7 cellular contexts compared by ENCODE assay signal in the genomic region with DNA sequence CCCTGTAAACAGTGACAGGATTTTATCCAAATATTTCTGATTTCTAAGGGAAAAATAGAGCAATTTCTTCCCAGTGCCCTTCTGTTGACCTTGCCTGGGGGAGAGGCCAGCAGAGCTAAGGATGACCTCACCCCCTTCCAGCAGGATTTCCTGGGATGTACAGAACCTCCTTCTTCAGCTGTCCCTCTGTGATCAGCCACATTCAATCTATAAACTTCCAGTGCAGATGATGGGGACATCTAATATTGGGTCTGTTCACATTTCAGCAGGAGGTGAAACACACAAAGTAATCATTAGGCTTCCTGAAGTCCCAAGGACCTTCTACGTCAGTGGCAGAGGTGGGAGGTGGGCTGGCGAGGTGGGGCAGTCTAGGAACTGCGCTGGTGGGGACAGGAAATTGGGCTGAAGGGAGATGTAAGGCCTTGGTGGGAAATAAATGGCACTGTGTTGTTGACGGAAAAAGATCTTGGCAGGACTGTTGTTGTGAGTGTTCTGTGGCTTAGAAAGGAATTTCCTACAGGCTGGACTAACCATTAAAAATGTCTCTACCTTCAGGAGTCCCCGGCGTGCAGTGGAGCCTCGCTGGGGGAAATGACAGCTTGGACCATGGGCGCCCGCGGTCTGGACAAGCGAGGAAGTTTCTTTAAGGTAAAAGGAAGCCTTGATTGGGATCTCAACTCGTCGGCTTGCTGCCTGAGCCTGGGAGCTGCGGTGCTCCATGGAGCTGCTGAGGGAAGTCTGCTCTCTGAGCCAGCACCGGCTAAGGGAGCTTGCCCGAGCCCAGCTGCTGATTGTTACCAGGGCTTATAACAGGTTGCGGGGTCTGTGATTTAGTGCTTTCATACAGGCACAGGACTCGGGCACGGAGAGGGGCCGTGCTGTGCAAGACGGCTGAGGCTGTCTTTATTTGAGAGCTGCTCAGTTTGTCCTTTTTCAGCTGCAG.
DNase-seq lines count a peak whose midpoint lies in the region; ATAC-seq, FAIRE-seq and TF ChIP-seq lines count a peak whose summit lies in the region.

No MANE protein-coding gene starts in this region.

- H3K36me3 ChIP-seq in H1 (ENCODE audit: control insufficient read depth in 2 of 4, insufficient read depth in 4 of 4, low read length in 3 of 4): no peaks in the 10 kb centered on the region

- H2BK15ac ChIP-seq in H1 (ENCODE audit: low read length): no peak overlapping the region

- H3K23me2 ChIP-seq in H1 (ENCODE audit: low read depth, low read length): 0 out of 2 replicates have a peak, but pooled peaks cover 3% of the 10 kb centered on the region

- TF ChIP-seq EP300 in H1 (IDR thresholded peaks at IDR 0.05; ENCODE audit: borderline replicate concordance in 1 of 2, low read depth in 2 of 2, low read length in 2 of 2): no peak

- TF ChIP-seq POLR2A in H1 (IDR thresholded peaks at IDR 0.05; ENCODE audit: control extremely low read depth in 1 of 2, low read depth in 2 of 2, low read length in 2 of 2): no peak

- no peak overlapping the region for H2BK12ac ChIP-seq in H1 (ENCODE audit: low read depth, low read length)

- H3K4me3 ChIP-seq in H1 (ENCODE audit: extremely low read depth in 1 of 4, insufficient read depth in 2 of 4, low read depth in 3 of 4, low read length in 4 of 4): no peak overlapping the region

- H2BK20ac ChIP-seq in H1 (ENCODE audit: low read length): no peak overlapping the region

- peaks cover 32% of the 10 kb centered on the region for H3K36me3 Mint-ChIP-seq in mesothelial cell of epicardium
- no peaks in the 10 kb centered on the region for H3K36me3 Mint-ChIP-seq in naive thymus-derived CD8-positive, alpha-beta T cell

- H3K4me3 Mint-ChIP-seq in mesothelial cell of epicardium: peak overlapping the region; percentile 42
- no peak overlapping the region for H3K4me3 Mint-ChIP-seq in naive thymus-derived CD8-positive, alpha-beta T cell

- H3K4me1 ChIP-seq in H1 (replicated peaks in 1 of 4; ENCODE audit: control insufficient read depth in 3 of 4, insufficient read depth in 4 of 4, low read length in 3 of 4): no peaks in the 10 kb centered on the region

- CTCF ChIA-PET in H1 (lab: Charles Lee; ENCODE audit: partially characterized antibody): interaction anchor here (0.7 to 2.7 kb wide), 5 partner anchors 13 to 102 kb away, joined by 3 to 8 read pairs (median 3); no protein-coding TSS in a partner anchor

- peak overlapping the region; percentile 15 for H3K4ac ChIP-seq in H1 (replicated peaks; ENCODE audit: insufficient read length, low read depth, low read length)

- H3K9me3 ChIP-seq in H1 (ENCODE audit: insufficient read depth in 2 of 2, low read depth in 1 of 2, low read length in 1 of 2): no peaks in the 10 kb centered on the region

- no peak overlapping the region for H2AK5ac ChIP-seq in H1 (ENCODE audit: low read depth, low read length)

- DNase-seq in NCI-H2227 treated with DMSO at 0.1 percent for 48 hours (lab: John Stamatoyannopoulos, UW): peak; percentile 43
- DNase-seq in H1 (ENCODE audit: low read depth in 1 of 2, low spot score in 2 of 2): no peak
- no peak for DNase-seq in mesothelial cell of epicardium (ENCODE audit: low spot score in 2 of 2, unreplicated experiment in 2 of 2)
- DNase-seq in urothelium cell line (ENCODE audit: low spot score): peak; percentile 48
- no peak for DNase-seq in naive thymus-derived CD8-positive, alpha-beta T cell

- no peak for TF ChIP-seq RAD21 in H1 (IDR thresholded peaks at IDR 0.05 in 1 of 2, conservative IDR thresholded peaks at IDR 0.05 in 1 of 2; ENCODE audit: low read depth in 2 of 2, low read length in 2 of 2)

- no peak overlapping the region for H3K9ac ChIP-seq in H1 (replicated peaks in 1 of 4; ENCODE audit: extremely low read depth in 1 of 4, low read depth in 3 of 4, low read length in 3 of 4)

- ATAC-seq in GM21390 (IDR thresholded peaks at IDR 0.05; ENCODE audit: unreplicated experiment) (no peak), GM18861 (IDR thresholded peaks at IDR 0.05; ENCODE audit: unreplicated experiment) (no peak)
- ATAC-seq in naive thymus-derived CD8-positive, alpha-beta T cell: no peak

- no peak for TF ChIP-seq CTCF in H1 (IDR thresholded peaks at IDR 0.05; ENCODE audit: control extremely low read depth in 1 of 3, insufficient read depth in 1 of 3, low read depth in 1 of 3, low read length in 3 of 3)
- no peak for TF ChIP-seq CTCF in mesothelial cell of epicardium (IDR thresholded peaks at IDR 0.05; ENCODE audit: unreplicated experiment)

- no peak overlapping the region for H3K14ac ChIP-seq in H1 (ENCODE audit: insufficient read length)

- H3K18ac ChIP-seq in H1 (ENCODE audit: extremely low read depth, low read length): no peak overlapping the region; the same call in 1 of the 2 replicates

- no peak overlapping the region for H4K8ac ChIP-seq in H1 (ENCODE audit: extremely low read depth, insufficient read depth, low read length)

- H3K79me2 ChIP-seq in H1 (ENCODE audit: control insufficient read depth in 1 of 2, insufficient read depth in 2 of 2, low read length in 2 of 2): no peaks in the 10 kb centered on the region

- no peak overlapping the region for H2AFZ ChIP-seq in H1 (ENCODE audit: low read length)

- no peak overlapping the region for H2BK5ac ChIP-seq in H1 (ENCODE audit: low read depth, low read length)

- no peak overlapping the region for H3K27ac ChIP-seq in H1 (ENCODE audit: low read depth, low read length)

- H3K56ac ChIP-seq in H1 (replicated peaks; ENCODE audit: insufficient read length, low read depth, low read length): no peak overlapping the region

- H3K4me2 ChIP-seq in H1 (ENCODE audit: insufficient read depth in 1 of 2, low read depth in 2 of 2, low read length in 2 of 2): no peak overlapping the region

- no peaks in the 10 kb centered on the region for H3K79me1 ChIP-seq in H1 (ENCODE audit: low read depth, low read length)

- H3K23ac ChIP-seq in H1 (ENCODE audit: insufficient read length): no peak overlapping the region

- H4K20me1 ChIP-seq in H1 (replicated peaks in 1 of 2; ENCODE audit: control insufficient read depth in 1 of 2, insufficient read depth in 2 of 2, low read length in 2 of 2): no peaks in the 10 kb centered on the region

- H3K27ac Mint-ChIP-seq in mesothelial cell of epicardium: peak overlapping the region; percentile 83
- no peak overlapping the region for H3K27ac Mint-ChIP-seq in naive thymus-derived CD8-positive, alpha-beta T cell

- H2BK120ac ChIP-seq in H1 (replicated peaks; ENCODE audit: low read depth, low read length): no peak overlapping the region

- H3K4me1 Mint-ChIP-seq in mesothelial cell of epicardium: peaks cover 45% of the 10 kb centered on the region
- no peaks in the 10 kb centered on the region for H3K4me1 Mint-ChIP-seq in naive thymus-derived CD8-positive, alpha-beta T cell

- H4K5ac ChIP-seq in H1 (ENCODE audit: insufficient read length, low read depth, low read length): no peak overlapping the region

- WGBS in H1 (ENCODE audit: extremely low coverage in 1 of 2, insufficient coverage in 1 of 2, insufficient read length in 1 of 2, insufficient replicate concordance in 2 of 2, low coverage in 1 of 2, low lambda C conversion rate in 2 of 2, missing lambda C conversion rate in 1 of 2), 2 experiments: 92% methylated on average over 21 of the region's 21 CpGs; no CpG with 5 or more reads in 1 of the 2 experiments

- no peak overlapping the region for H4K91ac ChIP-seq in H1 (replicated peaks; ENCODE audit: insufficient read length, low read length)

- peaks cover 3% of the 10 kb centered on the region for H3K9me3 Mint-ChIP-seq in mesothelial cell of epicardium
- peaks cover 0 to 5% (median 0%) of the 10 kb centered on the region in 9 donors for H3K9me3 Mint-ChIP-seq in naive thymus-derived CD8-positive, alpha-beta T cell

- no peaks in the 10 kb centered on the region for H3K27me3 Mint-ChIP-seq in mesothelial cell of epicardium (ENCODE audit: low read depth)
- H3K27me3 Mint-ChIP-seq in naive thymus-derived CD8-positive, alpha-beta T cell: peaks cover 3 to 34% (median 28%) of the 10 kb centered on the region in 5 donors

- POLR2A ChIA-PET in H1 (lab: Charles Lee; ENCODE audit: partially characterized antibody): no interaction called here
- POLR2A ChIA-PET in naive thymus-derived CD8-positive, alpha-beta T cell (lab: Charles Lee): no interaction called here

- FAIRE-seq in H1 (lab: Jason Lieb, UNC): no peak
- FAIRE-seq in urothelium cell line (lab: Jason Lieb, UNC): no peak

- H3K27me3 ChIP-seq in H1 (replicated peaks in 1 of 4; ENCODE audit: control insufficient read depth in 3 of 4, extremely low read depth in 1 of 4, insufficient read depth in 3 of 4, low read length in 3 of 4): no peaks in the 10 kb centered on the region

TF ChIP-seq in H1, 55 proteins besides CTCF, POLR2A, EP300 and RAD21:
- TF ChIP-seq JUN (IDR thresholded peaks at IDR 0.05; ENCODE audit: low read depth, low read length) (no peak), RNF2 (IDR thresholded peaks at IDR 0.05; ENCODE audit: borderline replicate concordance, low read depth, low read length, missing control alignments, poor library complexity, severe bottlenecking) (no peak)

Comparison
In these comparisons a context has a peak if more than half of its experiments do, and no peak if none do; other contexts are left out.
1. DNase-seq: peak in NCI-H2227 treated with DMSO at 0.1 percent for 48 hours (single experiment) and urothelium cell line (single experiment); none in H1 (0 of 2), mesothelial cell of epicardium (0 of 2) and naive thymus-derived CD8-positive, alpha-beta T cell (0 of 10).